In the genomic region with DNA sequence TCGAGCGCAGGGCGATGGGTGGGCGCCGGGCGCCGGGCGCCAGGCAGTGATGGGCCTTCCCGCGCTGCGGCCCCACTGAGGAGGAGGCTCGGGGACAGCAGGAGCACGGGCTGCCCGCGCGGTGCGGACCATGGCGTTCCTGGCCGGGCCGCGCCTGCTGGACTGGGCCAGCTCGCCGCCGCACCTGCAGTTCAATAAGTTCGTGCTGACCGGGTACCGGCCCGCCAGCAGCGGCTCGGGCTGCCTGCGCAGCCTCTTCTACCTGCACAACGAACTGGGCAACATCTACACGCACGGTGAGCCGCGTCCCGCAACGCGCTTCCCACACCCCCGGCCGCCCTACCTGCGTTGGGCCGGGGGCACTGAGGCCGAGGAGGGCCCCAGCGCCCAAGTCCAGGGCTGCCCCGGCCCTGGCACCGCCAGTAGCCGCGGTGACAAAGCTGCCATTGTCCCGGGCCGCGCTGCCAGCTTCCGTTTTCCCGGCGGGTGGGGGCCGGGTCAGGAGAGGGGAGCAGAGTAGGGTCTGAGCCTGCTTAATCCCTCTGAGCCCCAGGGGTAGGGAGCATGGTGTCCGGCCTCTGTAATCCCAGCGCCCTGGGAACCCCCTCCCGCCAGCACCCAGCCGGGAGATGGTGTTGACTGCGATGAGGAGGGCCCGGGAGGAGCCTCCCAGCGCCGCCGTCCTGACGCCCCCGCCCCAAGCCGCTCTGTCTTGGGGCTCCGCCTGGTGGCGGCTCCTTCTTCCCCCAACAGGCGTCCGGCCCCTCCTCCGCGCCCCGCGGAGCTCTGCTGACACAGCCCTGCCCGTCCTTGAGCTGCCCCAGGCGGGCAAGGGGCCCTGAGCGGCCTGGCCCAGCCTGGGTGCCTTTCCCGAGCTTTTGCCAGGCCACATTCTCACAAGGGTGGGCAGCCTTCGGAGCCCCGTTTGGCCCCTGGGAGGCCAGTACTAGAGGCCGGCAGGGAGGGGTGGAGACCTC, we compare ENCODE assay signal across 1 cellular context.
A peak's percentile ranks its signal among the peaks of the same experiment; 100 is the strongest.
TF ChIP-seq lines count a peak whose summit lies in the region.

No MANE protein-coding gene starts in this region.

TF ChIP-seq in HepG2, 621 proteins besides CTCF, POLR2A, EP300 and RAD21 (continued from another document and continues in another):
- peak; percentile 27; the same call in 1 of the 2 replicates for TF ChIP-seq ZBTB2 (CRISPR knock-in tag; IDR thresholded peaks at IDR 0.05; ENCODE audit: low read depth)
- TF ChIP-seq, protein P1, sequence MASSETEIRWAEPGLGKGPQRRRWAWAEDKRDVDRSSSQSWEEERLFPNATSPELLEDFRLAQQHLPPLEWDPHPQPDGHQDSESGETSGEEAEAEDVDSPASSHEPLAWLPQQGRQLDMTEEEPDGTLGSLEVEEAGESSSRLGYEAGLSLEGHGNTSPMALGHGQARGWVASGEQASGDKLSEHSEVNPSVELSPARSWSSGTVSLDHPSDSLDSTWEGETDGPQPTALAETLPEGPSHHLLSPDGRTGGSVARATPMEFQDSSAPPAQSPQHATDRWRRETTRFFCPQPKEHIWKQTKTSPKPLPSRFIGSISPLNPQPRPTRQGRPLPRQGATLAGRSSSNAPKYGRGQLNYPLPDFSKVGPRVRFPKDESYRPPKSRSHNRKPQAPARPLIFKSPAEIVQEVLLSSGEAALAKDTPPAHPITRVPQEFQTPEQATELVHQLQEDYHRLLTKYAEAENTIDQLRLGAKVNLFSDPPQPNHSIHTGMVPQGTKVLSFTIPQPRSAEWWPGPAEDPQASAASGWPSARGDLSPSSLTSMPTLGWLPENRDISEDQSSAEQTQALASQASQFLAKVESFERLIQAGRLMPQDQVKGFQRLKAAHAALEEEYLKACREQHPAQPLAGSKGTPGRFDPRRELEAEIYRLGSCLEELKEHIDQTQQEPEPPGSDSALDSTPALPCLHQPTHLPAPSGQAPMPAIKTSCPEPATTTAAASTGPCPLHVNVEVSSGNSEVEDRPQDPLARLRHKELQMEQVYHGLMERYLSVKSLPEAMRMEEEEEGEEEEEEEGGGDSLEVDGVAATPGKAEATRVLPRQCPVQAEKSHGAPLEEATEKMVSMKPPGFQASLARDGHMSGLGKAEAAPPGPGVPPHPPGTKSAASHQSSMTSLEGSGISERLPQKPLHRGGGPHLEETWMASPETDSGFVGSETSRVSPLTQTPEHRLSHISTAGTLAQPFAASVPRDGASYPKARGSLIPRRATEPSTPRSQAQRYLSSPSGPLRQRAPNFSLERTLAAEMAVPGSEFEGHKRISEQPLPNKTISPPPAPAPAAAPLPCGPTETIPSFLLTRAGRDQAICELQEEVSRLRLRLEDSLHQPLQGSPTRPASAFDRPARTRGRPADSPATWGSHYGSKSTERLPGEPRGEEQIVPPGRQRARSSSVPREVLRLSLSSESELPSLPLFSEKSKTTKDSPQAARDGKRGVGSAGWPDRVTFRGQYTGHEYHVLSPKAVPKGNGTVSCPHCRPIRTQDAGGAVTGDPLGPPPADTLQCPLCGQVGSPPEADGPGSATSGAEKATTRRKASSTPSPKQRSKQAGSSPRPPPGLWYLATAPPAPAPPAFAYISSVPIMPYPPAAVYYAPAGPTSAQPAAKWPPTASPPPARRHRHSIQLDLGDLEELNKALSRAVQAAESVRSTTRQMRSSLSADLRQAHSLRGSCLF (CRISPR knock-in tag; IDR thresholded peaks at IDR 0.05; ENCODE audit: borderline replicate concordance) = peak; percentile 56; the same call in 1 of the 2 replicates
- no peak for TF ChIP-seq TSC22D2 (CRISPR knock-in tag; IDR thresholded peaks at IDR 0.05; ENCODE audit: borderline replicate concordance)
- 0 out of 2 replicates have a peak, but pooled peaks have one; percentile 27 for TF ChIP-seq KDM4B (CRISPR knock-in tag; IDR thresholded peaks at IDR 0.05)
- TF ChIP-seq ZNF3 (CRISPR knock-in tag; IDR thresholded peaks at IDR 0.05) = no peak
- TF ChIP-seq SIN3A (IDR thresholded peaks at IDR 0.05; ENCODE audit: borderline replicate concordance, low read depth, low read length) = 0 out of 2 replicates have a peak, but pooled peaks have one; percentile 27
- no peak for TF ChIP-seq RFX3 (CRISPR knock-in tag; IDR thresholded peaks at IDR 0.05)
- TF ChIP-seq MXD1 (CRISPR knock-in tag; IDR thresholded peaks at IDR 0.05) = peak; percentile 9; the same call in 1 of the 2 replicates
- TF ChIP-seq, protein P2, sequence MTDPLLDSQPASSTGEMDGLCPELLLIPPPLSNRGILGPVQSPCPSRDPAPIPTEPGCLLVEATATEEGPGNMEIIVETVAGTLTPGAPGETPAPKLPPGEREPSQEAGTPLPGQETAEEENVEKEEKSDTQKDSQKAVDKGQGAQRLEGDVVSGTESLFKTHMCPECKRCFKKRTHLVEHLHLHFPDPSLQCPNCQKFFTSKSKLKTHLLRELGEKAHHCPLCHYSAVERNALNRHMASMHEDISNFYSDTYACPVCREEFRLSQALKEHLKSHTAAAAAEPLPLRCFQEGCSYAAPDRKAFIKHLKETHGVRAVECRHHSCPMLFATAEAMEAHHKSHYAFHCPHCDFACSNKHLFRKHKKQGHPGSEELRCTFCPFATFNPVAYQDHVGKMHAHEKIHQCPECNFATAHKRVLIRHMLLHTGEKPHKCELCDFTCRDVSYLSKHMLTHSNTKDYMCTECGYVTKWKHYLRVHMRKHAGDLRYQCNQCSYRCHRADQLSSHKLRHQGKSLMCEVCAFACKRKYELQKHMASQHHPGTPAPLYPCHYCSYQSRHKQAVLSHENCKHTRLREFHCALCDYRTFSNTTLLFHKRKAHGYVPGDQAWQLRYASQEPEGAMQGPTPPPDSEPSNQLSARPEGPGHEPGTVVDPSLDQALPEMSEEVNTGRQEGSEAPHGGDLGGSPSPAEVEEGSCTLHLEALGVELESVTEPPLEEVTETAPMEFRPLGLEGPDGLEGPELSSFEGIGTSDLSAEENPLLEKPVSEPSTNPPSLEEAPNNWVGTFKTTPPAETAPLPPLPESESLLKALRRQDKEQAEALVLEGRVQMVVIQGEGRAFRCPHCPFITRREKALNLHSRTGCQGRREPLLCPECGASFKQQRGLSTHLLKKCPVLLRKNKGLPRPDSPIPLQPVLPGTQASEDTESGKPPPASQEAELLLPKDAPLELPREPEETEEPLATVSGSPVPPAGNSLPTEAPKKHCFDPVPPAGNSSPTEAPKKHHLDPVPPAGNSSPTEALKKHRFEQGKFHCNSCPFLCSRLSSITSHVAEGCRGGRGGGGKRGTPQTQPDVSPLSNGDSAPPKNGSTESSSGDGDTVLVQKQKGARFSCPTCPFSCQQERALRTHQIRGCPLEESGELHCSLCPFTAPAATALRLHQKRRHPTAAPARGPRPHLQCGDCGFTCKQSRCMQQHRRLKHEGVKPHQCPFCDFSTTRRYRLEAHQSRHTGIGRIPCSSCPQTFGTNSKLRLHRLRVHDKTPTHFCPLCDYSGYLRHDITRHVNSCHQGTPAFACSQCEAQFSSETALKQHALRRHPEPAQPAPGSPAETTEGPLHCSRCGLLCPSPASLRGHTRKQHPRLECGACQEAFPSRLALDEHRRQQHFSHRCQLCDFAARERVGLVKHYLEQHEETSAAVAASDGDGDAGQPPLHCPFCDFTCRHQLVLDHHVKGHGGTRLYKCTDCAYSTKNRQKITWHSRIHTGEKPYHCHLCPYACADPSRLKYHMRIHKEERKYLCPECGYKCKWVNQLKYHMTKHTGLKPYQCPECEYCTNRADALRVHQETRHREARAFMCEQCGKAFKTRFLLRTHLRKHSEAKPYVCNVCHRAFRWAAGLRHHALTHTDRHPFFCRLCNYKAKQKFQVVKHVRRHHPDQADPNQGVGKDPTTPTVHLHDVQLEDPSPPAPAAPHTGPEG (CRISPR knock-in tag; IDR thresholded peaks at IDR 0.05) = 0 out of 2 replicates have a peak, but pooled peaks have one; percentile 2
- TF ChIP-seq ZEB1 (IDR thresholded peaks at IDR 0.05; ENCODE audit: insufficient replicate concordance, low read depth) = no peak
- TF ChIP-seq SNAPC2 (CRISPR knock-in tag; IDR thresholded peaks at IDR 0.05) = no peak
- no peak for TF ChIP-seq ZNF83 (CRISPR knock-in tag; IDR thresholded peaks at IDR 0.05; ENCODE audit: borderline replicate concordance)
- peak; percentile 24; the same call in 1 of the 2 replicates for TF ChIP-seq ERF (CRISPR knock-in tag; IDR thresholded peaks at IDR 0.05)
- TF ChIP-seq ZNF713 (CRISPR knock-in tag; IDR thresholded peaks at IDR 0.05) = no peak
- TF ChIP-seq SP4 (CRISPR knock-in tag; IDR thresholded peaks at IDR 0.05) = no peak
- no peak for TF ChIP-seq CSRNP1 (CRISPR knock-in tag; IDR thresholded peaks at IDR 0.05)
- no peak for TF ChIP-seq NFE2L2 (IDR thresholded peaks at IDR 0.05; ENCODE audit: low read length)
- TF ChIP-seq ZNF761 (CRISPR knock-in tag; conservative IDR thresholded peaks at IDR 0.05) = no peak
- no peak for TF ChIP-seq YEATS2 (CRISPR knock-in tag; IDR thresholded peaks at IDR 0.05; ENCODE audit: borderline replicate concordance)
- TF ChIP-seq NR2C2 (CRISPR knock-in tag; IDR thresholded peaks at IDR 0.05; ENCODE audit: borderline replicate concordance) = no peak
- TF ChIP-seq, protein P3, sequence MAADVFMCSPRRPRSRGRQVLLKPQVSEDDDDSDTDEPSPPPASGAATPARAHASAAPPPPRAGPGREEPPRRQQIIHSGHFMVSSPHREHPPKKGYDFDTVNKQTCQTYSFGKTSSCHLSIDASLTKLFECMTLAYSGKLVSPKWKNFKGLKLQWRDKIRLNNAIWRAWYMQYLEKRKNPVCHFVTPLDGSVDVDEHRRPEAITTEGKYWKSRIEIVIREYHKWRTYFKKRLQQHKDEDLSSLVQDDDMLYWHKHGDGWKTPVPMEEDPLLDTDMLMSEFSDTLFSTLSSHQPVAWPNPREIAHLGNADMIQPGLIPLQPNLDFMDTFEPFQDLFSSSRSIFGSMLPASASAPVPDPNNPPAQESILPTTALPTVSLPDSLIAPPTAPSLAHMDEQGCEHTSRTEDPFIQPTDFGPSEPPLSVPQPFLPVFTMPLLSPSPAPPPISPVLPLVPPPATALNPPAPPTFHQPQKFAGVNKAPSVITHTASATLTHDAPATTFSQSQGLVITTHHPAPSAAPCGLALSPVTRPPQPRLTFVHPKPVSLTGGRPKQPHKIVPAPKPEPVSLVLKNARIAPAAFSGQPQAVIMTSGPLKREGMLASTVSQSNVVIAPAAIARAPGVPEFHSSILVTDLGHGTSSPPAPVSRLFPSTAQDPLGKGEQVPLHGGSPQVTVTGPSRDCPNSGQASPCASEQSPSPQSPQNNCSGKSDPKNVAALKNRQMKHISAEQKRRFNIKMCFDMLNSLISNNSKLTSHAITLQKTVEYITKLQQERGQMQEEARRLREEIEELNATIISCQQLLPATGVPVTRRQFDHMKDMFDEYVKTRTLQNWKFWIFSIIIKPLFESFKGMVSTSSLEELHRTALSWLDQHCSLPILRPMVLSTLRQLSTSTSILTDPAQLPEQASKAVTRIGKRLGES (CRISPR knock-in tag; IDR thresholded peaks at IDR 0.05; ENCODE audit: borderline replicate concordance) = no peak
- no peak for TF ChIP-seq ZSCAN22 (CRISPR knock-in tag; IDR thresholded peaks at IDR 0.05)
- no peak; the same call in 1 of the 2 replicates for TF ChIP-seq ZSCAN21 (CRISPR knock-in tag; IDR thresholded peaks at IDR 0.05; ENCODE audit: borderline replicate concordance)
- no peak for TF ChIP-seq CCDC6 (CRISPR knock-in tag; IDR thresholded peaks at IDR 0.05)
- TF ChIP-seq LBX2 (CRISPR knock-in tag; IDR thresholded peaks at IDR 0.05; ENCODE audit: borderline replicate concordance) = no peak
- no peak for TF ChIP-seq REXO4 (CRISPR knock-in tag; IDR thresholded peaks at IDR 0.05; ENCODE audit: borderline replicate concordance)
- TF ChIP-seq THAP11 (CRISPR knock-in tag; IDR thresholded peaks at IDR 0.05) = peak; percentile 49; the same call in 1 of the 2 replicates
- no peak for TF ChIP-seq ZNF891 (CRISPR knock-in tag; IDR thresholded peaks at IDR 0.05)
- TF ChIP-seq, protein P4, sequence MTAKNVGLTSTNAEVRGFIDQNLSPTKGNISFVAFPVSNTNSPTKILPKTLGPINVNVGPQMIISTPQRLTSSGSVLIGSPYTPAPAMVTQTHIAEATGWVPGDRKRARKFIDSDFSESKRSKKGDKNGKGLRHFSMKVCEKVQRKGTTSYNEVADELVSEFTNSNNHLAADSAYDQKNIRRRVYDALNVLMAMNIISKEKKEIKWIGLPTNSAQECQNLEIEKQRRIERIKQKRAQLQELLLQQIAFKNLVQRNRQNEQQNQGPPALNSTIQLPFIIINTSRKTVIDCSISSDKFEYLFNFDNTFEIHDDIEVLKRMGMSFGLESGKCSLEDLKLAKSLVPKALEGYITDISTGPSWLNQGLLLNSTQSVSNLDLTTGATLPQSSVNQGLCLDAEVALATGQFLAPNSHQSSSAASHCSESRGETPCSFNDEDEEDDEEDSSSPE (CRISPR knock-in tag; IDR thresholded peaks at IDR 0.05) = 0 out of 2 replicates have a peak, but pooled peaks have one; percentile 42
- TF ChIP-seq ZNF207 (IDR thresholded peaks at IDR 0.05; ENCODE audit: borderline replicate concordance) = no peak
- TF ChIP-seq, protein P5, sequence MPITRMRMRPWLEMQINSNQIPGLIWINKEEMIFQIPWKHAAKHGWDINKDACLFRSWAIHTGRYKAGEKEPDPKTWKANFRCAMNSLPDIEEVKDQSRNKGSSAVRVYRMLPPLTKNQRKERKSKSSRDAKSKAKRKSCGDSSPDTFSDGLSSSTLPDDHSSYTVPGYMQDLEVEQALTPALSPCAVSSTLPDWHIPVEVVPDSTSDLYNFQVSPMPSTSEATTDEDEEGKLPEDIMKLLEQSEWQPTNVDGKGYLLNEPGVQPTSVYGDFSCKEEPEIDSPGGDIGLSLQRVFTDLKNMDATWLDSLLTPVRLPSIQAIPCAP (CRISPR knock-in tag; IDR thresholded peaks at IDR 0.05; ENCODE audit: low read depth) = no peak
- no peak for TF ChIP-seq SCMH1 (CRISPR knock-in tag; IDR thresholded peaks at IDR 0.05; ENCODE audit: borderline replicate concordance)
- TF ChIP-seq ZNF331 (CRISPR knock-in tag; IDR thresholded peaks at IDR 0.05) = no peak
